14 cellular contexts compared by ENCODE assay signal in the genomic region with DNA sequence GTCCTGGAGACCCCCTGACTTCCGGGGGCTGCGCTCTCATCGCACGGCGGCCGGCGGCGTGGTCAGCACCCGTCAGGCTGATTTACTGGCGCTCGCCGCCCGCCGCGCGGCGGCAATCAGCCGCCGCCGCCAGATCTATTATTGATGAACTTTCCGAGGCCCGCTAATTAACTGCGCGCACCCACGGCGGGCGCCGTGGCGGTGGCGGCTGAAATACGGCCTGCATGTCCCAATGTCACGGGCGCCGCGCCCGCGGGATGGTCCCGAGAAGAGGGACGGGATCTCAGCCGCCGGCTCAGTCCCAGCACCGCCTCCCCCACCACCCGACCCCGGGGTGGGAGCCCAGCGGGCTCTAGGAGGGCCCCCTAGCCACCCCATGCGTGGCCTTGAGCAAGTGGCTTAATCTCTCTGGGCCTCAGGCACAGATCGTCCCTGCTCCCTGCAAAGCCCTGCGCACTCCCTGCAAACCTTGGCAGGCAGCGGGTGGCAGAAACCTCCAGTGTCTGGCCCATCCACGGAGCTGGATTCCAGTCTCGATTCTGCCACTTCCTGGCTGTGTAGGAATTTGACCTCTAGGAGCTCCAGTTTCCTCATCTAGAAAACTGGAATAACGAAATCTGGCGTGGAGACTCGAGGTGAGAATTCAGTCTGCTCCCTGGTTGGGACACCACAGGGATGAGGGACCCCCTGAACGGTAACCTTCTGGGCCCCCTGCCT.
DNase-seq lines count a peak whose midpoint lies in the region; ATAC-seq, FAIRE-seq and TF ChIP-seq lines count a peak whose summit lies in the region.
"Had no signal": no experiment of that assay in that cellular context is flagged by ENCODE, and none has a peak within 500 bp of the region (broad histone marks: within the 10 kb centered on the region; RNA-seq: fewer than 3 reads in every experiment).

No MANE protein-coding gene starts in this region.

- H3K9me3 Mint-ChIP-seq in Calu3 (ENCODE audit: low read depth, unreplicated experiment) (no peaks in the 10 kb centered on the region), type B pancreatic cell (no peaks in the 10 kb centered on the region)
- H3K9me3 Mint-ChIP-seq in activated T-cell treated with anti-CD3 and anti-CD28 coated beads, Interleukin-2, amount 50 U/mL, for 24 hours: no peaks in the 10 kb centered on the region
- H3K9me3 Mint-ChIP-seq: HFFc6 had no signal

- H3K9me1 ChIP-seq in K562 (ENCODE audit: control insufficient read depth, insufficient read depth, low read length): no peaks in the 10 kb centered on the region

- no peaks in the 10 kb centered on the region for H3K36me3 ChIP-seq in K562 (ENCODE audit: control insufficient read depth, insufficient read depth, low read length)
- no peaks in the 10 kb centered on the region for H3K36me3 ChIP-seq in hepatocyte (replicated peaks; ENCODE audit: insufficient read depth, low read depth)
- H3K36me3 ChIP-seq in sigmoid colon: no peaks in the 10 kb centered on the region
- H3K36me3 ChIP-seq: neutrophil had no signal

- TF ChIP-seq CTCF in Calu3 (IDR thresholded peaks at IDR 0.05; ENCODE audit: unreplicated experiment) (no peak), K562 (IDR thresholded peaks at IDR 0.05 in 2 of 3, conservative IDR thresholded peaks at IDR 0.05 in 1 of 3; ENCODE audit: insufficient read depth in 2 of 3, low read depth in 1 of 3, low read length in 3 of 3) (no peak), hepatocyte (IDR thresholded peaks at IDR 0.05; ENCODE audit: poor library complexity) (no peak), sigmoid colon (IDR thresholded peaks at IDR 0.05) (no peak), type B pancreatic cell (conservative IDR thresholded peaks at IDR 0.05) (no peak)

- DNase-seq in Calu3: no peak
- peak in 2 of 4 experiments; percentile 18 to 22 for DNase-seq in K562 (ENCODE audit: extremely low read depth in 1 of 4, low spot score in 3 of 4)
- DNase-seq in hepatocyte (ENCODE audit: low spot score): no peak
- no peak for DNase-seq in sigmoid colon
- DNase-seq in type B pancreatic cell (ENCODE audit: extremely low spot score, unreplicated experiment): no peak
- DNase-seq in NCI-H510A treated with DMSO at 0.1 percent for 48 hours (lab: John Stamatoyannopoulos, UW): no peak
- DNase-seq in activated T-cell treated with anti-CD3 and anti-CD28 coated beads, Interleukin-2, amount 50 U/mL, for 24 hours: no peak
- DNase-seq: activated naive CD4-positive, alpha-beta T cell; caudate nucleus; DMS79 treated with DMSO at 0.1 percent for 48 hours; HFFc6; stimulated activated CD4-positive, alpha-beta T cell treated with anti-CD3 and anti-CD28 coated beads, Interleukin-12 subunit alpha, Interleukin-12 subunit beta, amount 100 ng/mL, for 4 hours had no signal

- H3K27ac Mint-ChIP-seq in Calu3 (ENCODE audit: unreplicated experiment) (no peak overlapping the region), type B pancreatic cell (no peak overlapping the region)
- no peak overlapping the region for H3K27ac Mint-ChIP-seq in activated T-cell treated with anti-CD3 and anti-CD28 coated beads, Interleukin-2, amount 50 U/mL, for 24 hours
- H3K27ac Mint-ChIP-seq: HFFc6 had no signal

- no peaks in the 10 kb centered on the region for H3K9me2 ChIP-seq in hepatocyte (replicated peaks; ENCODE audit: insufficient read depth)

- no peak for TF ChIP-seq EP300 in K562 (IDR thresholded peaks at IDR 0.05; ENCODE audit: low read length)
- no peak for TF ChIP-seq EP300 in sigmoid colon (IDR thresholded peaks at IDR 0.05)

- H2AFZ ChIP-seq in K562 (ENCODE audit: low read depth, low read length) (no peak overlapping the region), hepatocyte (no peak overlapping the region)

- H3K4me3 Mint-ChIP-seq in Calu3 (ENCODE audit: low read depth, unreplicated experiment) (peak overlapping the region; percentile 24), type B pancreatic cell (no peak overlapping the region)
- H3K4me3 Mint-ChIP-seq in activated T-cell treated with anti-CD3 and anti-CD28 coated beads, Interleukin-2, amount 50 U/mL, for 24 hours: no peak overlapping the region
- H3K4me3 Mint-ChIP-seq: HFFc6 had no signal

- H3K27ac ChIP-seq in K562 (ENCODE audit: extremely low read depth, low read depth, low read length): no peak overlapping the region
- no peak overlapping the region for H3K27ac ChIP-seq in hepatocyte
- no peak overlapping the region for H3K27ac ChIP-seq in sigmoid colon
- H3K27ac ChIP-seq: neutrophil had no signal

- H3K36me3 Mint-ChIP-seq in Calu3 (ENCODE audit: insufficient read depth, unreplicated experiment): no peaks in the 10 kb centered on the region
- no peaks in the 10 kb centered on the region for H3K36me3 Mint-ChIP-seq in type B pancreatic cell
- no peaks in the 10 kb centered on the region for H3K36me3 Mint-ChIP-seq in activated T-cell treated with anti-CD3 and anti-CD28 coated beads, Interleukin-2, amount 50 U/mL, for 24 hours (ENCODE audit: low read depth)

- no peak for ATAC-seq in K562
- no peak for ATAC-seq in GM21825 (IDR thresholded peaks at IDR 0.05; ENCODE audit: unreplicated experiment)

- BruUV-seq in Calu3 (replicated peaks; lab: Mats Ljungman, UMichigan) (no TSS peak), K562 (replicated peaks; lab: Mats Ljungman, UMichigan) (no TSS peak)

- FAIRE-seq in K562 (lab: Jason Lieb, UNC): no peak

- TF ChIP-seq POLR2A in K562 (conservative IDR thresholded peaks at IDR 0.05) (no peak), sigmoid colon (IDR thresholded peaks at IDR 0.05) (no peak)

- H4K20me1 ChIP-seq in K562 (replicated peaks; ENCODE audit: control insufficient read depth, insufficient read depth, low read length): no peaks in the 10 kb centered on the region
- H4K20me1 ChIP-seq in hepatocyte (ENCODE audit: insufficient read depth, poor library complexity, severe bottlenecking): no peaks in the 10 kb centered on the region

- intact Hi-C loops in Calu3 (cut with micrococcal nuclease; ENCODE audit: unreplicated experiment) (loop anchor here (5.0 kb wide), 1 partner anchor 207 kb away; no protein-coding TSS in a partner anchor), K562 (cut with micrococcal nuclease) (no loop called here), sigmoid colon (cut with DNase I) (no loop called here)

- in situ Hi-C loops in K562 (cut with MboI): no loop called here

- H3K4me1 ChIP-seq in K562 (replicated peaks in 1 of 2; ENCODE audit: control insufficient read depth in 2 of 2, insufficient read depth in 2 of 2, low read length in 2 of 2) (peaks cover 0 to 21% of the 10 kb centered on the region in 2 experiments; a peak in 2 of 5 replicates), hepatocyte (ENCODE audit: insufficient read depth) (no peaks in the 10 kb centered on the region), sigmoid colon (peaks cover 0 to 13% (median 8%) of the 10 kb centered on the region in 4 donors)

- H3K4me3 ChIP-seq in K562 (no peak overlapping the region), hepatocyte (no peak overlapping the region), sigmoid colon (peak overlapping the region in 3 of 4 donors; percentile 30 to 44 (median 43))

- no peak for TF ChIP-seq RAD21 in K562 (CRISPR knock-in tag; conservative IDR thresholded peaks at IDR 0.05 in 1 of 2, IDR thresholded peaks at IDR 0.05 in 1 of 2)

- no peaks in the 10 kb centered on the region for H3K9me3 ChIP-seq in K562 (replicated peaks; ENCODE audit: control insufficient read depth, insufficient read depth, low read depth, low read length)
- no peaks in the 10 kb centered on the region for H3K9me3 ChIP-seq in hepatocyte (ENCODE audit: low read depth)
- no peaks in the 10 kb centered on the region for H3K9me3 ChIP-seq in sigmoid colon
- H3K9me3 ChIP-seq: neutrophil had no signal

- H3K27me3 ChIP-seq in K562 (ENCODE audit: control insufficient read depth in 2 of 2, insufficient read depth in 2 of 2, low read length in 2 of 2) (peaks cover 7 to 33% of the 10 kb centered on the region in 2 experiments; a peak in 4 of 5 replicates), hepatocyte (peaks cover 22% of the 10 kb centered on the region), sigmoid colon (peaks cover 7 to 40% (median 32%) of the 10 kb centered on the region in 3 donors)

- peaks cover 73% of the 10 kb centered on the region for H3K27me3 Mint-ChIP-seq in Calu3 (ENCODE audit: unreplicated experiment)
- peaks cover 19% of the 10 kb centered on the region for H3K27me3 Mint-ChIP-seq in type B pancreatic cell
- peaks cover 44% of the 10 kb centered on the region for H3K27me3 Mint-ChIP-seq in activated T-cell treated with anti-CD3 and anti-CD28 coated beads, Interleukin-2, amount 50 U/mL, for 24 hours

- H3K79me2 ChIP-seq in K562 (ENCODE audit: control insufficient read depth, insufficient read depth, low read length): no peaks in the 10 kb centered on the region
- no peaks in the 10 kb centered on the region for H3K79me2 ChIP-seq in hepatocyte

- POLR2A ChIA-PET in K562 (lab: Yijun Ruan, JAX): interaction anchor here (0.6 kb wide), 1 partner anchor 13 kb away, joined by 3 read pairs; no protein-coding TSS in a partner anchor

- CTCF ChIA-PET in Calu3 (lab: Charles Lee) (interaction anchor here (0.6 to 1.2 kb wide), 4 partner anchors 10 to 195 kb away, joined by 3 to 4 read pairs (median 3); no protein-coding TSS in a partner anchor), K562 (lab: Yijun Ruan, JAX; ENCODE audit: low intra/inter-chr PET ratio) (no interaction called here)

- H3K4me2 ChIP-seq in K562 (ENCODE audit: insufficient read depth, low read length) (no peak overlapping the region), hepatocyte (peak overlapping the region; percentile 75)

- H3K4me1 Mint-ChIP-seq in Calu3 (ENCODE audit: low read depth, unreplicated experiment): peaks cover 9% of the 10 kb centered on the region
- H3K4me1 Mint-ChIP-seq in type B pancreatic cell (ENCODE audit: unreplicated experiment): peaks cover 20% of the 10 kb centered on the region
- H3K4me1 Mint-ChIP-seq in activated T-cell treated with anti-CD3 and anti-CD28 coated beads, Interleukin-2, amount 50 U/mL, for 24 hours (ENCODE audit: low read depth): no peaks in the 10 kb centered on the region

- WGBS in K562 (ENCODE audit: insufficient coverage, low coverage, missing lambda C conversion rate): 4% methylated on average over 10 of the region's 55 CpGs
- WGBS in hepatocyte (ENCODE audit: low lambda C conversion rate, missing lambda C conversion rate): 52% methylated on average over 35 of the region's 55 CpGs
- 14 to 22% methylated on average over 55 of the region's 55 CpGs for WGBS in sigmoid colon, 2 donors

- H3K9ac ChIP-seq in K562 (ENCODE audit: insufficient read depth in 1 of 2, low read depth in 2 of 2, low read length in 2 of 2): no peak overlapping the region

TF ChIP-seq in K562, 482 proteins besides CTCF, POLR2A, EP300 and RAD21 (continues in another document):
- TF ChIP-seq MEIS2 (IDR thresholded peaks at IDR 0.05; ENCODE audit: partially characterized antibody) (peak; percentile 39), ZNF23 (CRISPR knock-in tag; IDR thresholded peaks at IDR 0.05) (no peak)
- TF ChIP-seq, protein P1, sequence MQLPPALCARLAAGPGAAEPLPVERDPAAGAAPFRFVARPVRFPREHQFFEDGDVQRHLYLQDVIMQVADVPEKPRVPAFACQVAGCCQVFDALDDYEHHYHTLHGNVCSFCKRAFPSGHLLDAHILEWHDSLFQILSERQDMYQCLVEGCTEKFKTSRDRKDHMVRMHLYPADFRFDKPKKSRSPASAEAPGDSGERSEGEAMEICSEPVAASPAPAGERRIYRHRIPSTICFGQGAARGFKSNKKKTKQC (CRISPR knock-in tag; IDR thresholded peaks at IDR 0.05): no peak

Comparison
In these comparisons a context has a peak if more than half of its experiments do, and no peak if none do; other contexts are left out.
1. H3K4me3 ChIP-seq: peak in sigmoid colon (3 of 4); none in K562 (single experiment) and hepatocyte (single experiment).